ENCODE assay signal across 17 cellular contexts in the genomic region with DNA sequence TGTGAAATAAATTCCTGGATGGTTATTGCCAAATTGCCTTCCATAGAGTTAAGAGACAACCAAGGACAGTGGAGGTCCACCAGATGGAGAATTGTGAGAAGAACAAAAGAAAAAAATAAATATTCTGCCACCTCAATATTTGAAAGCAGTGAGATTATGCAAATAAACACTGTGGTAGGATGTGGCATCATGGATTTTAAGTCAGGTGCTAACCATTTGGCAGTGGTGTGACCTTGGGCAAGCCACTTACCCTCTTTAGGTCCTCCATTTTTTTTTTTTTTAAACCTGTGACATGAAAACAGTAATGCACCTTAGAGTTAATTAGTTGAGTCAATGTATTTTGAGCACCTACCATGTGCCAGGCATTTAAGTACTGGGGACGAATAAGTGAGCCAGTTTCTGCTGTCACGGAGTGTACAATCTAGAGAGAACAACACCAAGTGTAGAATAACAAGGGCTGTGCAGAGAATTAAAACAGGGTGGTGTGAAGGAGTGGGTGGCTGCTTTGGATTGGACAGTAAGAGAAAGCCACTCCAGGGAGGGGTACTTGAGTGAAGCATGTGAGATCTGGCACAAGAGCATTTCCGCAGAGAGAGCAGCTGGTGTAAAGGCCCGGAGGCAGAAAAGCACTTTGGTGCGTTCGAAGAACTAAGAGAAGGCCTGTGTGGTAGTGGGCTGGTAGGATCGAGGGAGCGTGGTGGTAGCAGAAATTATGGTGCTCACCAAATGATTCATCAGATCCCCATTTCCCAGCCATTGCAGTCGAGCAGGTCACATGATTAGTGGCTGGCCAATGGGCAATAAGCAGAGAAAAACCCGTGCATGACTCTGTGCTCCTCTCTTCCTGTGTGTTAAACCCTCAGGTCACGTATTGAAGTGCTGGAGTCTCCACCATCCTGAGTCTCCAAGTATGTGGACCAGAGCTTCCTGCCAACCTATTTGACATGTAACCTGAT. TPM values are rescaled to one million over a fixed set of nuclear protein-coding genes. Genes with fewer than 3 reads are reported as not detected.
DNase-seq lines count a peak whose midpoint lies in the region; ATAC-seq and TF ChIP-seq lines count a peak whose summit lies in the region.
"Had no signal": no experiment of that assay in that cellular context is flagged by ENCODE, and none has a peak within 500 bp of the region (broad histone marks: within the 10 kb centered on the region; RNA-seq: fewer than 3 reads in every experiment).

No MANE protein-coding gene starts in this region.

- H4K20me1 ChIP-seq in HCT116 (ENCODE audit: insufficient read depth), result no peaks in the 10 kb centered on the region

- H3K79me2 ChIP-seq in HCT116 (ENCODE audit: insufficient read depth, low read length), result no peaks in the 10 kb centered on the region

- no peak overlapping the region for H2AFZ ChIP-seq in HCT116 (ENCODE audit: low read depth, low read length, poor library complexity, severe bottlenecking)

- peaks cover 4% of the 10 kb centered on the region in 2 experiments; a peak in 1 of 4 replicates for H3K36me3 ChIP-seq in HCT116 (ENCODE audit: control insufficient read depth in 1 of 2, insufficient read depth in 2 of 2, low read length in 2 of 2)

- peak; percentile 46 for ATAC-seq in HCT116
- ATAC-seq in HG03039 (IDR thresholded peaks at IDR 0.05; ENCODE audit: unreplicated experiment), result no peak
- no peak for ATAC-seq in GM19023 (IDR thresholded peaks at IDR 0.05; ENCODE audit: unreplicated experiment)
- ATAC-seq in GM19455 (IDR thresholded peaks at IDR 0.05; ENCODE audit: unreplicated experiment), result no peak
- ATAC-seq in GM18502 (IDR thresholded peaks at IDR 0.05; ENCODE audit: poor library complexity, unreplicated experiment), result no peak
- ATAC-seq: activated CD8-positive, alpha-beta memory T cell treated with anti-CD3 and anti-CD28 coated beads, Interleukin-2, amount 10 ng/mL, durations not matched to agents 7 days and 5 days; left cardiac atrium; naive thymus-derived CD4-positive, alpha-beta T cell had no signal

- peak; percentile 28 for DNase-seq in AG20443 (ENCODE audit: low spot score)
- no peak for DNase-seq in HCT116 (ENCODE audit: low read depth, low spot score)
- DNase-seq in RKO (ENCODE audit: low spot score), result peak; percentile 38
- peak; percentile 50 for DNase-seq in foreskin melanocyte
- DNase-seq: activated CD8-positive, alpha-beta memory T cell treated with anti-CD3 and anti-CD28 coated beads, Interleukin-2, amount 10 ng/mL, durations not matched to agents 7 days and 5 days; activated naive CD4-positive, alpha-beta T cell; DMS153; left cardiac atrium; naive thymus-derived CD4-positive, alpha-beta T cell; NCI-H187 treated with DMSO at 0.1 percent for 48 hours; tibial artery; WERI-Rb-1 had no signal

- no peak for TF ChIP-seq POLR2A in HCT116 (IDR thresholded peaks at IDR 0.05; ENCODE audit: borderline replicate concordance, extremely low read depth, insufficient read depth, insufficient read length)

- no peak for TF ChIP-seq CTCF in HCT116 (IDR thresholded peaks at IDR 0.05 in 2 of 3, conservative IDR thresholded peaks at IDR 0.05 in 1 of 3; ENCODE audit: borderline replicate concordance in 1 of 3, insufficient read depth in 1 of 3, low read depth in 2 of 3, low read length in 2 of 3)

- no peak overlapping the region for H3K9ac ChIP-seq in HCT116 (ENCODE audit: low read length)
- H3K9ac ChIP-seq: KMS-11 had no signal

- RAD21 ChIA-PET in HCT116 (lab: Charles Lee; ENCODE audit: low non-redundant PET in 1 of 2, low total read pairs in 2 of 2, uncharacterized antibody in 2 of 2, unreplicated experiment in 2 of 2), result no interaction called here

- peaks cover 0 to 5% of the 10 kb centered on the region in 2 experiments; a peak in 1 of 4 replicates for H3K4me1 ChIP-seq in HCT116 (ENCODE audit: control insufficient read depth in 1 of 2, insufficient read depth in 2 of 2, low read length in 2 of 2)

- no peaks in the 10 kb centered on the region for H3K27me3 ChIP-seq in HCT116 (ENCODE audit: insufficient read depth, low read length)
- H3K27me3 ChIP-seq: tibial artery had no signal

- CTCF ChIA-PET in HCT116 (lab: Charles Lee), result no interaction called here

- POLR2A ChIA-PET in HCT116 (lab: Charles Lee), result no interaction called here

- intact Hi-C loops in HCT116 (cut with micrococcal nuclease), result no loop called here

- H3K4me2 ChIP-seq in HCT116 (ENCODE audit: low read length), result no peak overlapping the region
- H3K4me2 ChIP-seq: KMS-11 had no signal

- no peaks in the 10 kb centered on the region for H3K9me2 ChIP-seq in HCT116 (ENCODE audit: insufficient read depth)

- H3K9me3 ChIP-seq in HCT116 (ENCODE audit: control insufficient read depth in 1 of 2, insufficient read depth in 1 of 2, low read depth in 1 of 2, low read length in 2 of 2), result no peaks in the 10 kb centered on the region
- H3K9me3 ChIP-seq: tibial artery had no signal

- BruUV-seq in HCT116 (replicated peaks; lab: Mats Ljungman, UMichigan), result no TSS peak

- no peak for TF ChIP-seq RAD21 in HCT116 (IDR thresholded peaks at IDR 0.05; ENCODE audit: low read depth)

- no peak overlapping the region for H3K27ac ChIP-seq in HCT116 (ENCODE audit: low read depth, low read length)
- H3K27ac ChIP-seq: KMS-11, tibial artery, WERI-Rb-1 had no signal

- H3K4me3 ChIP-seq in HCT116 (replicated peaks in 1 of 2; ENCODE audit: low read depth in 1 of 2, low read length in 2 of 2), result no peak overlapping the region
- H3K4me3 ChIP-seq: tibial artery had no signal

TF ChIP-seq in HCT116, 20 proteins besides CTCF, POLR2A, EP300 and RAD21:
- no peak for TF ChIP-seq TCF7L2 (IDR thresholded peaks at IDR 0.05; ENCODE audit: borderline replicate concordance, extremely low read depth, insufficient read depth, insufficient read length)
- no peak for TF ChIP-seq SP1 (IDR thresholded peaks at IDR 0.05; ENCODE audit: low read depth)
- TF ChIP-seq ELF1 (IDR thresholded peaks at IDR 0.05; ENCODE audit: borderline replicate concordance, low read depth), result no peak
- TF ChIP-seq CBX3 (IDR thresholded peaks at IDR 0.05; ENCODE audit: low read depth), result no peak
- no peak for TF ChIP-seq EGR1 (IDR thresholded peaks at IDR 0.05; ENCODE audit: low read depth)
- TF ChIP-seq JUND (IDR thresholded peaks at IDR 0.05), result no peak
- no peak for TF ChIP-seq SRF (IDR thresholded peaks at IDR 0.05; ENCODE audit: low read depth)
- TF ChIP-seq, protein P1, sequence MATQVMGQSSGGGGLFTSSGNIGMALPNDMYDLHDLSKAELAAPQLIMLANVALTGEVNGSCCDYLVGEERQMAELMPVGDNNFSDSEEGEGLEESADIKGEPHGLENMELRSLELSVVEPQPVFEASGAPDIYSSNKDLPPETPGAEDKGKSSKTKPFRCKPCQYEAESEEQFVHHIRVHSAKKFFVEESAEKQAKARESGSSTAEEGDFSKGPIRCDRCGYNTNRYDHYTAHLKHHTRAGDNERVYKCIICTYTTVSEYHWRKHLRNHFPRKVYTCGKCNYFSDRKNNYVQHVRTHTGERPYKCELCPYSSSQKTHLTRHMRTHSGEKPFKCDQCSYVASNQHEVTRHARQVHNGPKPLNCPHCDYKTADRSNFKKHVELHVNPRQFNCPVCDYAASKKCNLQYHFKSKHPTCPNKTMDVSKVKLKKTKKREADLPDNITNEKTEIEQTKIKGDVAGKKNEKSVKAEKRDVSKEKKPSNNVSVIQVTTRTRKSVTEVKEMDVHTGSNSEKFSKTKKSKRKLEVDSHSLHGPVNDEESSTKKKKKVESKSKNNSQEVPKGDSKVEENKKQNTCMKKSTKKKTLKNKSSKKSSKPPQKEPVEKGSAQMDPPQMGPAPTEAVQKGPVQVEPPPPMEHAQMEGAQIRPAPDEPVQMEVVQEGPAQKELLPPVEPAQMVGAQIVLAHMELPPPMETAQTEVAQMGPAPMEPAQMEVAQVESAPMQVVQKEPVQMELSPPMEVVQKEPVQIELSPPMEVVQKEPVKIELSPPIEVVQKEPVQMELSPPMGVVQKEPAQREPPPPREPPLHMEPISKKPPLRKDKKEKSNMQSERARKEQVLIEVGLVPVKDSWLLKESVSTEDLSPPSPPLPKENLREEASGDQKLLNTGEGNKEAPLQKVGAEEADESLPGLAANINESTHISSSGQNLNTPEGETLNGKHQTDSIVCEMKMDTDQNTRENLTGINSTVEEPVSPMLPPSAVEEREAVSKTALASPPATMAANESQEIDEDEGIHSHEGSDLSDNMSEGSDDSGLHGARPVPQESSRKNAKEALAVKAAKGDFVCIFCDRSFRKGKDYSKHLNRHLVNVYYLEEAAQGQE (IDR thresholded peaks at IDR 0.05; ENCODE audit: low read depth), result no peak
- TF ChIP-seq EZH2phosphoT487 (IDR thresholded peaks at IDR 0.05; ENCODE audit: borderline replicate concordance), result no peak
- no peak for TF ChIP-seq EZH2 (IDR thresholded peaks at IDR 0.05)
- no peak for TF ChIP-seq POLR2AphosphoS5 (IDR thresholded peaks at IDR 0.05; ENCODE audit: low read depth, low read length)
- TF ChIP-seq YY1 (IDR thresholded peaks at IDR 0.05; ENCODE audit: extremely low read depth, insufficient replicate concordance, low read depth, low read length), result no peak
- TF ChIP-seq CEBPB (IDR thresholded peaks at IDR 0.05; ENCODE audit: low read depth), result no peak
- TF ChIP-seq, protein P2, sequence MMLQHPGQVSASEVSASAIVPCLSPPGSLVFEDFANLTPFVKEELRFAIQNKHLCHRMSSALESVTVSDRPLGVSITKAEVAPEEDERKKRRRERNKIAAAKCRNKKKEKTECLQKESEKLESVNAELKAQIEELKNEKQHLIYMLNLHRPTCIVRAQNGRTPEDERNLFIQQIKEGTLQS (IDR thresholded peaks at IDR 0.05), result no peak
- TF ChIP-seq, protein P3, sequence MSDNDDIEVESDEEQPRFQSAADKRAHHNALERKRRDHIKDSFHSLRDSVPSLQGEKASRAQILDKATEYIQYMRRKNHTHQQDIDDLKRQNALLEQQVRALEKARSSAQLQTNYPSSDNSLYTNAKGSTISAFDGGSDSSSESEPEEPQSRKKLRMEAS (IDR thresholded peaks at IDR 0.05), result no peak

RNA-seq across cellular contexts. Expression of a gene that starts 39.2 kb away (rescaled TPM):
- 0.32 TPM for total RNA-seq in HCT116 (2021; ENCODE audit: unreplicated experiment)
- 0.52 and 0.54 TPM in 2 replicates for polyA plus RNA-seq in HCT116 (2012)
- total RNA-seq: activated CD8-positive, alpha-beta memory T cell treated with anti-CD3 and anti-CD28 coated beads, Interleukin-2, amount 10 ng/mL, durations not matched to agents 7 days and 5 days; left cardiac atrium; naive thymus-derived CD4-positive, alpha-beta T cell had no signal
- polyA plus RNA-seq: naive thymus-derived CD4-positive, alpha-beta T cell had no signal
